ENCODE assay signal across 13 cellular contexts in the genomic region with DNA sequence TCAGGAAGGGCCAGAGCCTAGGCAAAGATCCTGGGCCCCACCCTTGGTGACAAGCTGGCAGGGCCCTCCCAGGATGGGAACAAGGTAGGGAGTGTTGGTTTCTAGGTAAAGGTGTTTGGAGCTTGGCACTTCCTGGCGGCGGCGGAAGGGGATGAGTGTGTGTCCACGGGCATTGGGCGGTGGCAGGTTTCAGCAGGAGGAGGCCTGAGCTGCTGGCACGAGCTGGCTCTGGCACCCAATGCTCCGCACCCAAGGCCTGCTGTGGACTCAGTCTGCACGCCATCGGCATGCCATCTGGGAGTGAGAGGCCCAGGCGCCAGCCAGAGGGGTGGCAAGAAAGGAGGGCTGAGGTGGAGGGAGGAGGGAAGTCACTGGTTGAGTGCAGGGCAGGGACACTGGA. TPM values are rescaled to one million over a fixed set of nuclear protein-coding genes. Genes with fewer than 3 reads are reported as not detected.
"Had no signal": no experiment of that assay in that cellular context is flagged by ENCODE, and none has a peak within 500 bp of the region (broad histone marks: within the 10 kb centered on the region; RNA-seq: fewer than 3 reads in every experiment).

No MANE protein-coding gene starts in this region.

- ATAC-seq: effector memory CD8-positive, alpha-beta T cell had no signal

- H3K36me3 Mint-ChIP-seq: immature natural killer cell, neural progenitor cell had no signal

- H3K4me3 Mint-ChIP-seq: activated B cell treated with CpG ODN at 0.5 μM for 24 hours; activated CD4-positive, alpha-beta T cell treated with anti-CD3 and anti-CD28 coated beads, Interleukin-2, amount 10 ng/mL, durations not matched to agents 24 days and 14 days; activated naive CD4-positive, alpha-beta T cell treated with anti-CD3 and anti-CD28 coated beads for 36 hours; effector memory CD8-positive, alpha-beta T cell; immature natural killer cell; neural progenitor cell had no signal

- H3K27ac Mint-ChIP-seq: activated B cell treated with CpG ODN at 0.5 μM for 24 hours; activated CD4-positive, alpha-beta T cell treated with anti-CD3 and anti-CD28 coated beads, Interleukin-2, amount 10 ng/mL, durations not matched to agents 24 days and 14 days; activated naive CD4-positive, alpha-beta T cell treated with anti-CD3 and anti-CD28 coated beads for 36 hours; effector memory CD8-positive, alpha-beta T cell; immature natural killer cell; neural progenitor cell had no signal

- H3K9ac ChIP-seq: neural progenitor cell had no signal

- H3K36me3 ChIP-seq: neural progenitor cell, pancreas, tibial artery had no signal

- H3K9me3 Mint-ChIP-seq: activated B cell treated with CpG ODN at 0.5 μM for 24 hours; activated CD4-positive, alpha-beta T cell treated with anti-CD3 and anti-CD28 coated beads, Interleukin-2, amount 10 ng/mL, durations not matched to agents 24 days and 14 days; activated naive CD4-positive, alpha-beta T cell treated with anti-CD3 and anti-CD28 coated beads for 36 hours; effector memory CD8-positive, alpha-beta T cell; neural progenitor cell had no signal

- H3K27ac ChIP-seq: neural progenitor cell, pancreas, tibial artery had no signal

- H3K4me3 ChIP-seq: neural progenitor cell, pancreas, tibial artery had no signal

- H3K4me1 Mint-ChIP-seq: activated B cell treated with CpG ODN at 0.5 μM for 24 hours; activated CD4-positive, alpha-beta T cell treated with anti-CD3 and anti-CD28 coated beads, Interleukin-2, amount 10 ng/mL, durations not matched to agents 24 days and 14 days; immature natural killer cell had no signal

- H3K4me1 ChIP-seq: pancreas had no signal

- H3K9me3 ChIP-seq: pancreas, tibial artery had no signal

- H3K27me3 ChIP-seq: pancreas had no signal

- DNase-seq: activated B cell treated with CpG ODN at 0.5 μM for 24 hours; activated CD4-positive, alpha-beta T cell treated with anti-CD3 and anti-CD28 coated beads, Interleukin-2, amount 10 ng/mL, durations not matched to agents 24 days and 14 days; activated naive CD4-positive, alpha-beta T cell treated with anti-CD3 and anti-CD28 coated beads for 36 hours; effector memory CD8-positive, alpha-beta T cell; erythroblast; immature natural killer cell; mesendoderm; pancreas; T-helper 2 cell; tibial artery had no signal

RNA-seq across cellular contexts. Expression of a gene that starts 46.9 kb away (rescaled TPM):
- total RNA-seq: activated B cell treated with CpG ODN at 0.5 μM for 24 hours; activated CD4-positive, alpha-beta T cell treated with anti-CD3 and anti-CD28 coated beads, Interleukin-2, amount 10 ng/mL, durations not matched to agents 24 days and 14 days; activated naive CD4-positive, alpha-beta T cell treated with anti-CD3 and anti-CD28 coated beads for 36 hours; fibroblast of villous mesenchyme; pancreas; renal cortical epithelial cell had no signal
